ENCODE assay signal across 8 cellular contexts in genomic region chr6:158789115-158789917, GRCh38. TPM values are rescaled to one million over a fixed set of nuclear protein-coding genes. Genes with fewer than 3 reads are reported as not detected.
DNase-seq lines count a peak whose midpoint lies in the region; ATAC-seq lines count a peak whose summit lies in the region.

No MANE protein-coding gene starts in this region.

- ATAC-seq in GM21360 (IDR thresholded peaks at IDR 0.05; ENCODE audit: unreplicated experiment) (no peak), GM18870 (IDR thresholded peaks at IDR 0.05; ENCODE audit: unreplicated experiment) (no peak)

- DNase-seq in stimulated activated CD4-positive, alpha-beta T cell treated with anti-CD3 and anti-CD28 coated beads, Interleukin-1b, Interleukin-23, amount 100 ng/mL, for 48 hours, result peak; percentile 28
- DNase-seq in stimulated activated CD4-positive, alpha-beta T cell treated with anti-CD3 and anti-CD28 coated beads, Interleukin-12 subunit alpha, Interleukin-12 subunit beta, amount 100 ng/mL, for 4 hours, result no peak
- DNase-seq in T-helper 2 cell, result peak in 3 of 5 experiments; percentile 49 to 89 (median 62)
- no peak for DNase-seq in epithelial cell of prostate (ENCODE audit: low read depth, low spot score)
- DNase-seq in ureter (ENCODE audit: low spot score), result peak; percentile 32
- no peak for DNase-seq in DMS79 treated with DMSO at 0.1 percent for 48 hours (lab: John Stamatoyannopoulos, UW)

- peak overlapping the region; percentile 76 for H3K27ac ChIP-seq in epithelial cell of prostate

RNA-seq across cellular contexts. Expression of gene EZR, which starts 29.9 kb away (rescaled TPM):
- 314 TPM for total RNA-seq in ureter

Comparison
In these comparisons a context has a peak if more than half of its experiments do, and no peak if none do; other contexts are left out.
1. DNase-seq: peak in stimulated activated CD4-positive, alpha-beta T cell treated with anti-CD3 and anti-CD28 coated beads, Interleukin-1b, Interleukin-23, amount 100 ng/mL, for 48 hours (single experiment), T-helper 2 cell (3 of 5) and ureter (single experiment); none in stimulated activated CD4-positive, alpha-beta T cell treated with anti-CD3 and anti-CD28 coated beads, Interleukin-12 subunit alpha, Interleukin-12 subunit beta, amount 100 ng/mL, for 4 hours (single experiment), epithelial cell of prostate (single experiment) and DMS79 treated with DMSO at 0.1 percent for 48 hours (single experiment).